In the genomic region with DNA sequence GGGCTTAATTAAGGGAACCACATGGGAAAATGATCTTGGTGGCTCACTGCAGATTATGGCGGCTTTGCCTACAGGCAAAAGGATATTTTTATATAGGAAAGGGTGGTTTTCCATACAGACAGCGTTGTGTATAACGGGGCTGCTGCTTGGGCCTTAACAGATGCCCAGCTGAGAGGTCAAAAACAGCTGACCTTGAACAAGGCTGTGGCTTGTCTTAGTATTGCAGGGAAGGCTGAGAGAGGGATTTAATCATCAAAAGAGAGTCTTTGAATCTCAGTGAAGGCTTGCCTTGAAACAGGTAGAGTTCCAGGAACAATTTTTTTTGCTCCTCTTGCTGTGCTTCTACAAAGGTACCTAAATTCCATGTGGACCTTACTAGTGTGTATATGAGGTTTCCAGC, we compare ENCODE assay signal across 18 cellular contexts.
A peak's percentile ranks its signal among the peaks of the same experiment; 100 is the strongest.
DNase-seq lines count a peak whose midpoint lies in the region; ATAC-seq, FAIRE-seq and TF ChIP-seq lines count a peak whose summit lies in the region.
"Had no signal": no experiment of that assay in that cellular context is flagged by ENCODE, and none has a peak within 500 bp of the region (broad histone marks: within the 10 kb centered on the region; RNA-seq: fewer than 3 reads in every experiment).

No MANE protein-coding gene starts in this region.

- H3K4me3 Mint-ChIP-seq in GM23338: no peak overlapping the region
- H3K4me3 Mint-ChIP-seq in activated CD4-positive, alpha-beta T cell treated with anti-CD3 and anti-CD28 coated beads for 36 hours: no peak overlapping the region
- H3K4me3 Mint-ChIP-seq: B cell; CD4-positive, alpha-beta T cell; H9 had no signal

- FAIRE-seq in frontal cortex (lab: Jason Lieb, UNC): no peak
- FAIRE-seq: A204.1, GM12878, GM18507 had no signal

- H3K27me3 ChIP-seq in GM23338 (ENCODE audit: insufficient read depth) (no peaks in the 10 kb centered on the region), HUES48 (ENCODE audit: control insufficient read depth, insufficient read depth, low read length) (no peaks in the 10 kb centered on the region)

- H3K9me2 ChIP-seq in GM23338 (ENCODE audit: insufficient read depth): no peaks in the 10 kb centered on the region

- H3K4me2 ChIP-seq in GM23338: no peak overlapping the region

- H3K27ac Mint-ChIP-seq in GM23338: no peak overlapping the region
- no peak overlapping the region for H3K27ac Mint-ChIP-seq in activated CD4-positive, alpha-beta T cell treated with anti-CD3 and anti-CD28 coated beads for 36 hours
- H3K27ac Mint-ChIP-seq: B cell; CD4-positive, alpha-beta T cell; H9 had no signal

- no peaks in the 10 kb centered on the region for H3K9me3 ChIP-seq in HUES48 (ENCODE audit: control insufficient read depth, insufficient read depth, low read length)

- TF ChIP-seq CTCF in GM23338 (conservative IDR thresholded peaks at IDR 0.05; ENCODE audit: low read depth in 2 of 2) (no peak), choroid plexus epithelial cell (conservative IDR thresholded peaks at IDR 0.05; ENCODE audit: low read depth, low read length) (peak; percentile 19)

- no peaks in the 10 kb centered on the region for H3K36me3 Mint-ChIP-seq in GM23338 (ENCODE audit: low read depth)
- H3K36me3 Mint-ChIP-seq in activated CD4-positive, alpha-beta T cell treated with anti-CD3 and anti-CD28 coated beads for 36 hours (ENCODE audit: low read depth): no peaks in the 10 kb centered on the region

- intact Hi-C loops in activated CD4-positive, alpha-beta T cell treated with anti-CD3 and anti-CD28 coated beads for 36 hours (cut with DNase I, micrococcal nuclease): loop anchor here in 1 of 2 experiments (10.0 kb wide), 1 partner anchor 64 kb away; no protein-coding TSS in a partner anchor

- peaks cover 4% of the 10 kb centered on the region for H3K27me3 Mint-ChIP-seq in GM23338 (ENCODE audit: insufficient read depth, low read depth, poor library complexity)
- no peaks in the 10 kb centered on the region for H3K27me3 Mint-ChIP-seq in activated CD4-positive, alpha-beta T cell treated with anti-CD3 and anti-CD28 coated beads for 36 hours
- H3K27me3 Mint-ChIP-seq: CD4-positive, alpha-beta T cell had no signal

- CTCF ChIA-PET in activated CD4-positive, alpha-beta T cell treated with anti-CD3 and anti-CD28 coated beads for 36 hours (lab: Charles Lee): interaction anchor here (0.6 kb wide), 1 partner anchor 582 kb away, joined by 3 read pairs; no protein-coding TSS in a partner anchor

- H3K4me1 Mint-ChIP-seq in GM23338: peaks cover 31% of the 10 kb centered on the region
- H3K4me1 Mint-ChIP-seq in activated CD4-positive, alpha-beta T cell treated with anti-CD3 and anti-CD28 coated beads for 36 hours: no peaks in the 10 kb centered on the region
- H3K4me1 Mint-ChIP-seq: B cell had no signal

- H3K9ac ChIP-seq in HUES48 (ENCODE audit: low read depth, low read length): no peak overlapping the region
- H3K9ac ChIP-seq: GM23248 had no signal

- peak overlapping the region; percentile 59; the same call in 1 of the 2 replicates for H2AFZ ChIP-seq in GM23338
- H2AFZ ChIP-seq: GM23248 had no signal

- H3F3A ChIP-seq in GM23338 (replicated peaks; ENCODE audit: low read depth): no peaks in the 10 kb centered on the region

- ATAC-seq in GM23338: peak; percentile 53
- no peak for ATAC-seq in activated CD4-positive, alpha-beta T cell treated with anti-CD3 and anti-CD28 coated beads for 36 hours
- no peak for ATAC-seq in HG03354 (IDR thresholded peaks at IDR 0.05; ENCODE audit: poor library complexity, severe bottlenecking, unreplicated experiment)
- ATAC-seq: GM12878 had no signal

- peaks cover 22% of the 10 kb centered on the region for H3K4me1 ChIP-seq in GM23338 (ENCODE audit: insufficient read depth)
- peaks cover 36% of the 10 kb centered on the region for H3K4me1 ChIP-seq in HUES48 (ENCODE audit: control insufficient read depth, insufficient read depth, low read length)

- H3K36me3 ChIP-seq in GM23338 (ENCODE audit: insufficient read depth): no peaks in the 10 kb centered on the region
- H3K36me3 ChIP-seq in HUES48 (ENCODE audit: control insufficient read depth, insufficient read depth, low read length): no peaks in the 10 kb centered on the region

- H3K27ac ChIP-seq in GM23338 (ENCODE audit: low read depth): no peak overlapping the region
- H3K27ac ChIP-seq in HUES48 (ENCODE audit: low read depth, low read length): peak overlapping the region; percentile 38
- H3K27ac ChIP-seq: GM23248, HL-60 had no signal

- no peaks in the 10 kb centered on the region for H3K9me3 Mint-ChIP-seq in GM23338
- no peaks in the 10 kb centered on the region for H3K9me3 Mint-ChIP-seq in activated CD4-positive, alpha-beta T cell treated with anti-CD3 and anti-CD28 coated beads for 36 hours (ENCODE audit: low read depth)
- H3K9me3 Mint-ChIP-seq: CD4-positive, alpha-beta T cell; H9 had no signal

- no peaks in the 10 kb centered on the region for H3K79me2 ChIP-seq in GM23338 (replicated peaks; ENCODE audit: insufficient read depth)

- no peaks in the 10 kb centered on the region for H4K20me1 ChIP-seq in GM23338 (replicated peaks; ENCODE audit: insufficient read depth)

- peak; percentile 22 for DNase-seq in GM23338 (ENCODE audit: low spot score)
- DNase-seq in choroid plexus epithelial cell (ENCODE audit: low read depth): peak; percentile 56
- peak; percentile 10 for DNase-seq in myocyte (ENCODE audit: low read depth)
- DNase-seq in activated CD4-positive, alpha-beta T cell treated with anti-CD3 and anti-CD28 coated beads for 36 hours: no peak
- no peak for DNase-seq in frontal cortex (ENCODE audit: low spot score in 2 of 2)
- DNase-seq: C1 segment of cervical spinal cord; Calu3; CD4-positive, alpha-beta T cell; DMS 273 treated with DMSO at 0.1 percent for 48 hours; GM23248; H9 had no signal

- POLR2A ChIA-PET in activated CD4-positive, alpha-beta T cell treated with anti-CD3 and anti-CD28 coated beads for 36 hours (lab: Charles Lee): no interaction called here

- H3K4me3 ChIP-seq in GM23338 (no peak overlapping the region), HUES48 (ENCODE audit: low read depth, low read length) (no peak overlapping the region), choroid plexus epithelial cell (ENCODE audit: low read depth, low read length) (no peak overlapping the region)
- H3K4me3 ChIP-seq: GM12878, GM23248 had no signal

TF ChIP-seq in GM23338, 12 proteins besides CTCF, POLR2A, EP300 and RAD21:
- TF ChIP-seq EZH2phosphoT487 (IDR thresholded peaks at IDR 0.05; ENCODE audit: unreplicated experiment): no peak

Comparison
In these comparisons a context has a peak if more than half of its experiments do, and no peak if none do; other contexts are left out.
1. DNase-seq: peak in GM23338 (single experiment), choroid plexus epithelial cell (single experiment) and myocyte (single experiment); none in activated CD4-positive, alpha-beta T cell treated with anti-CD3 and anti-CD28 coated beads for 36 hours (single experiment) and frontal cortex (0 of 2).